ENCODE assay signal across 1 cellular context in the genomic region with DNA sequence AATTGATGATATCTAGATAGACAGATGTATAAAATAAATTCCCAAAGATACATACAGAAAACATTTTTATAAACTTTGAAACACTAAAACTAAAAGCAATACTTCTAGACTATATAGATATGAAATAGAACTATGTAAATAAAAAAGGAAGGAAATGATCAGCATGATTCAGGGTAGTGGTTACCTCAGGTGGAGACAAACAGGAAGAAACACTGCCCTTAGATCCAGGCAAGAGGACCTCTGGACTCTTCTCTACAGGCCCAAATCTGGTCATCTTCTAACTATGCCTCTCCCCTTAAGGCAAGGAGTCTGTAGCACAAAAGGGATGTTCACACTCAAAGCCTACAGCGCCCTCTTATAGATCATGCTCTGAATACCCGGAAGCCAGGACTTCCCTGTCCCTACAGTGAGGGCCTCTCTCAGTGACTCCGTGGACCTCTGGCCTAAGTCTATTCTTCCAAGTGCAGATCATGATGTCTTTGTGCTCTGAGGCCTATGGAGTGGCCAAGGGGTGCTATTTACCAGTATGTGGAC.
TF ChIP-seq lines count a peak whose summit lies in the region.

No MANE protein-coding gene starts in this region.

TF ChIP-seq in H1, 55 proteins besides CTCF, POLR2A, EP300 and RAD21:
- no peak for TF ChIP-seq SP1 (IDR thresholded peaks at IDR 0.05; ENCODE audit: low read depth, low read length)
- no peak for TF ChIP-seq NRF1 (IDR thresholded peaks at IDR 0.05; ENCODE audit: low read depth, low read length)
- TF ChIP-seq TAF1 (IDR thresholded peaks at IDR 0.05; ENCODE audit: low read depth, low read length) = no peak
